34 cellular contexts compared by ENCODE assay signal in genomic region chr4:99411041-99411440, GRCh38. TPM values are rescaled to one million over a fixed set of nuclear protein-coding genes. Genes with fewer than 3 reads are reported as not detected.
"Had no signal": no experiment of that assay in that cellular context is flagged by ENCODE, and none has a peak within 500 bp of the region (broad histone marks: within the 10 kb centered on the region; RNA-seq: fewer than 3 reads in every experiment).

No MANE protein-coding gene starts in this region.

- H3K4me1 ChIP-seq: adrenal gland had no signal

- H3K27me3 Mint-ChIP-seq: activated CD4-positive, alpha-beta memory T cell treated with anti-CD3 and anti-CD28 coated beads for 36 hours; activated CD4-positive, alpha-beta T cell treated with anti-CD3 and anti-CD28 coated beads, Interleukin-2, amount 10 ng/mL, durations not matched to agents 24 days and 14 days; activated naive CD4-positive, alpha-beta T cell treated with anti-CD3 and anti-CD28 coated beads, Interleukin-2, amount 50 U/mL, for 24 hours; activated naive CD8-positive, alpha-beta T cell treated with anti-CD3 and anti-CD28 coated beads for 36 hours; activated naive CD8-positive, alpha-beta T cell treated with anti-CD3 and anti-CD28 coated beads, Interleukin-2, amount 50 U/mL, for 24 hours; central memory CD8-positive, alpha-beta T cell; dendritic cell treated with granulocyte-macrophage colony-stimulating factor and Interleukin-4, amounts not matched to agents 40 ng/mL and 50 ng/mL, for 4 days; effector memory CD8-positive, alpha-beta T cell had no signal

- H3K27ac ChIP-seq: adrenal gland, body of pancreas, coronary artery, dorsolateral prefrontal cortex had no signal

- ATAC-seq: activated CD4-positive, alpha-beta T cell treated with anti-CD3 and anti-CD28 coated beads for 36 hours; activated CD8-positive, alpha-beta memory T cell treated with anti-CD3 and anti-CD28 coated beads, Interleukin-2, amount 10 ng/mL, durations not matched to agents 7 days and 5 days; activated CD8-positive, alpha-beta T cell treated with anti-CD3 and anti-CD28 coated beads, Interleukin-2, amount 10 ng/mL, durations not matched to agents 7 days and 5 days; activated naive CD8-positive, alpha-beta T cell treated with anti-CD3 and anti-CD28 coated beads, Interleukin-2, amount 50 U/mL, for 24 hours; body of pancreas; effector memory CD8-positive, alpha-beta T cell had no signal

- H3K4me3 ChIP-seq: adrenal gland, body of pancreas, coronary artery, dorsolateral prefrontal cortex, esophagus muscularis mucosa had no signal

- H3K9me3 ChIP-seq: adrenal gland, body of pancreas, esophagus muscularis mucosa had no signal

- H3K9me3 Mint-ChIP-seq: activated CD4-positive, alpha-beta memory T cell treated with anti-CD3 and anti-CD28 coated beads for 36 hours; activated CD4-positive, alpha-beta T cell treated with anti-CD3 and anti-CD28 coated beads, Interleukin-2, amount 10 ng/mL, durations not matched to agents 24 days and 14 days; activated naive CD4-positive, alpha-beta T cell treated with anti-CD3 and anti-CD28 coated beads for 36 hours; activated naive CD4-positive, alpha-beta T cell treated with anti-CD3 and anti-CD28 coated beads, Interleukin-2, amount 50 U/mL, for 24 hours; activated naive CD8-positive, alpha-beta T cell treated with anti-CD3 and anti-CD28 coated beads for 36 hours; activated naive CD8-positive, alpha-beta T cell treated with anti-CD3 and anti-CD28 coated beads, Interleukin-2, amount 50 U/mL, for 24 hours; activated T-helper 1 cell treated with anti-CD3 and anti-CD28 coated beads, Interleukin-12 subunit alpha, Interleukin-12 subunit beta, Interleukin-2, Interleukin-4 antibody, amounts not matched to agents 30 ng/mL and 10 ng/mL and 1 ng/mL, durations not matched to agents 14 hours and 24 hours and 36 hours; activated T-helper 2 cell treated with anti-CD3 and anti-CD28 coated beads, Interferon-gamma antibody, Interleukin-2, Interleukin-4, amounts not matched to agents 10 μg/mL and 5 μg/mL and 100 μg/mL, durations not matched to agents 14 hours and 24 hours and 36 hours; central memory CD8-positive, alpha-beta T cell; dendritic cell treated with granulocyte-macrophage colony-stimulating factor and Interleukin-4, amounts not matched to agents 40 ng/mL and 50 ng/mL, for 4 days; effector memory CD8-positive, alpha-beta T cell had no signal

- H3K27ac Mint-ChIP-seq: activated CD4-positive, alpha-beta memory T cell treated with anti-CD3 and anti-CD28 coated beads for 36 hours; activated CD4-positive, alpha-beta T cell treated with anti-CD3 and anti-CD28 coated beads for 36 hours; activated CD4-positive, alpha-beta T cell treated with anti-CD3 and anti-CD28 coated beads, Interleukin-2, amount 10 ng/mL, durations not matched to agents 24 days and 14 days; activated CD8-positive, alpha-beta memory T cell treated with anti-CD3 and anti-CD28 coated beads, Interleukin-2, amount 10 ng/mL, durations not matched to agents 7 days and 5 days; activated CD8-positive, alpha-beta T cell treated with anti-CD3 and anti-CD28 coated beads, Interleukin-2, amount 10 ng/mL, durations not matched to agents 7 days and 5 days; activated naive CD4-positive, alpha-beta T cell treated with anti-CD3 and anti-CD28 coated beads for 36 hours; activated naive CD4-positive, alpha-beta T cell treated with anti-CD3 and anti-CD28 coated beads, Interleukin-2, amount 50 U/mL, for 24 hours; activated naive CD8-positive, alpha-beta T cell treated with anti-CD3 and anti-CD28 coated beads for 36 hours; activated naive CD8-positive, alpha-beta T cell treated with anti-CD3 and anti-CD28 coated beads, Interleukin-2, amount 50 U/mL, for 24 hours; activated T-helper 1 cell treated with anti-CD3 and anti-CD28 coated beads, Interleukin-12 subunit alpha, Interleukin-12 subunit beta, Interleukin-2, Interleukin-4 antibody, amounts not matched to agents 30 ng/mL and 10 ng/mL and 1 ng/mL, durations not matched to agents 14 hours and 24 hours and 36 hours; activated T-helper 2 cell treated with anti-CD3 and anti-CD28 coated beads, Interferon-gamma antibody, Interleukin-2, Interleukin-4, amounts not matched to agents 10 μg/mL and 5 μg/mL and 100 μg/mL, durations not matched to agents 14 hours and 24 hours and 36 hours; dendritic cell treated with granulocyte-macrophage colony-stimulating factor and Interleukin-4, amounts not matched to agents 40 ng/mL and 50 ng/mL, for 4 days; effector memory CD8-positive, alpha-beta T cell had no signal

- H3K27me3 ChIP-seq: adrenal gland, body of pancreas, dorsolateral prefrontal cortex, esophagus muscularis mucosa had no signal

- H3K4me1 Mint-ChIP-seq: activated CD4-positive, alpha-beta T cell treated with anti-CD3 and anti-CD28 coated beads for 36 hours; activated CD4-positive, alpha-beta T cell treated with anti-CD3 and anti-CD28 coated beads, Interleukin-2, amount 10 ng/mL, durations not matched to agents 24 days and 14 days; activated CD8-positive, alpha-beta memory T cell treated with anti-CD3 and anti-CD28 coated beads, Interleukin-2, amount 10 ng/mL, durations not matched to agents 7 days and 5 days; activated naive CD4-positive, alpha-beta T cell treated with anti-CD3 and anti-CD28 coated beads, Interleukin-2, amount 50 U/mL, for 24 hours; activated naive CD8-positive, alpha-beta T cell treated with anti-CD3 and anti-CD28 coated beads for 36 hours; activated naive CD8-positive, alpha-beta T cell treated with anti-CD3 and anti-CD28 coated beads, Interleukin-2, amount 50 U/mL, for 24 hours; central memory CD8-positive, alpha-beta T cell had no signal

- H3K36me3 Mint-ChIP-seq: activated CD4-positive, alpha-beta memory T cell treated with anti-CD3 and anti-CD28 coated beads for 36 hours; activated CD8-positive, alpha-beta memory T cell treated with anti-CD3 and anti-CD28 coated beads, Interleukin-2, amount 10 ng/mL, durations not matched to agents 7 days and 5 days; activated naive CD4-positive, alpha-beta T cell treated with anti-CD3 and anti-CD28 coated beads, Interleukin-2, amount 50 U/mL, for 24 hours; activated naive CD8-positive, alpha-beta T cell treated with anti-CD3 and anti-CD28 coated beads for 36 hours had no signal

- H3K4me3 Mint-ChIP-seq: activated CD4-positive, alpha-beta memory T cell treated with anti-CD3 and anti-CD28 coated beads for 36 hours; activated CD4-positive, alpha-beta T cell treated with anti-CD3 and anti-CD28 coated beads for 36 hours; activated CD4-positive, alpha-beta T cell treated with anti-CD3 and anti-CD28 coated beads, Interleukin-2, amount 10 ng/mL, durations not matched to agents 24 days and 14 days; activated CD8-positive, alpha-beta memory T cell treated with anti-CD3 and anti-CD28 coated beads, Interleukin-2, amount 10 ng/mL, durations not matched to agents 7 days and 5 days; activated CD8-positive, alpha-beta T cell treated with anti-CD3 and anti-CD28 coated beads, Interleukin-2, amount 10 ng/mL, durations not matched to agents 7 days and 5 days; activated naive CD4-positive, alpha-beta T cell treated with anti-CD3 and anti-CD28 coated beads for 36 hours; activated naive CD4-positive, alpha-beta T cell treated with anti-CD3 and anti-CD28 coated beads, Interleukin-2, amount 50 U/mL, for 24 hours; activated naive CD8-positive, alpha-beta T cell treated with anti-CD3 and anti-CD28 coated beads for 36 hours; activated naive CD8-positive, alpha-beta T cell treated with anti-CD3 and anti-CD28 coated beads, Interleukin-2, amount 50 U/mL, for 24 hours; activated T-helper 1 cell treated with anti-CD3 and anti-CD28 coated beads, Interleukin-12 subunit alpha, Interleukin-12 subunit beta, Interleukin-2, Interleukin-4 antibody, amounts not matched to agents 30 ng/mL and 10 ng/mL and 1 ng/mL, durations not matched to agents 14 hours and 24 hours and 36 hours; central memory CD8-positive, alpha-beta T cell; dendritic cell treated with granulocyte-macrophage colony-stimulating factor and Interleukin-4, amounts not matched to agents 40 ng/mL and 50 ng/mL, for 4 days; effector memory CD8-positive, alpha-beta T cell had no signal

- H3K36me3 ChIP-seq: adrenal gland, esophagus muscularis mucosa had no signal

- DNase-seq: activated CD4-positive, alpha-beta memory T cell treated with anti-CD3 and anti-CD28 coated beads for 36 hours; activated CD4-positive, alpha-beta T cell treated with anti-CD3 and anti-CD28 coated beads for 36 hours; activated CD4-positive, alpha-beta T cell treated with anti-CD3 and anti-CD28 coated beads, Interleukin-2, amount 10 ng/mL, durations not matched to agents 24 days and 14 days; activated CD4-positive, CD25-positive, alpha-beta regulatory T cell; activated CD4-positive, CD25-positive, alpha-beta regulatory T cell treated with anti-CD3 and anti-CD28 coated beads, Interleukin-2, amount 50 U/mL, for 72 hours; activated CD8-positive, alpha-beta memory T cell treated with anti-CD3 and anti-CD28 coated beads, Interleukin-2, amount 10 ng/mL, durations not matched to agents 7 days and 5 days; activated CD8-positive, alpha-beta memory T cell treated with anti-CD3 and anti-CD28 coated beads, Interleukin-2, amount 50 U/mL, for 4 hours; activated CD8-positive, alpha-beta T cell treated with anti-CD3 and anti-CD28 coated beads, Interleukin-2, amount 10 ng/mL, durations not matched to agents 7 days and 5 days; activated effector memory CD4-positive, alpha-beta T cell treated with anti-CD3 and anti-CD28 coated beads, Interleukin-2, amount 50 U/mL, for 16 hours; activated naive CD4-positive, alpha-beta T cell treated with anti-CD3 and anti-CD28 coated beads for 36 hours; activated naive CD8-positive, alpha-beta T cell treated with anti-CD3 and anti-CD28 coated beads for 36 hours; activated naive CD8-positive, alpha-beta T cell treated with anti-CD3 and anti-CD28 coated beads, Interleukin-2, amount 50 U/mL, for 24 hours; activated T-cell treated with anti-CD3 and anti-CD28 coated beads, Interleukin-2, amount 50 U/mL, for 1 hour; activated T-cell treated with anti-CD3 and anti-CD28 coated beads, Interleukin-2, amount 50 U/mL, for 48 hours; adrenal gland; amygdala; aorta; body of pancreas; dorsolateral prefrontal cortex; effector memory CD8-positive, alpha-beta T cell; erythroblast; foreskin melanocyte; head of caudate nucleus had no signal

RNA-seq across cellular contexts. Expression of gene ADH7, which starts 24.1 kb away (rescaled TPM):
- total RNA-seq: activated CD4-positive, alpha-beta memory T cell treated with anti-CD3 and anti-CD28 coated beads for 36 hours; activated CD4-positive, alpha-beta T cell treated with anti-CD3 and anti-CD28 coated beads for 36 hours; activated CD4-positive, alpha-beta T cell treated with anti-CD3 and anti-CD28 coated beads, Interleukin-2, amount 10 ng/mL, durations not matched to agents 24 days and 14 days; activated CD8-positive, alpha-beta memory T cell treated with anti-CD3 and anti-CD28 coated beads for 36 hours; activated CD8-positive, alpha-beta memory T cell treated with anti-CD3 and anti-CD28 coated beads, Interleukin-2, amount 10 ng/mL, durations not matched to agents 7 days and 5 days; activated CD8-positive, alpha-beta T cell treated with anti-CD3 and anti-CD28 coated beads, Interleukin-2, amount 10 ng/mL, durations not matched to agents 7 days and 5 days; activated naive CD4-positive, alpha-beta T cell treated with anti-CD3 and anti-CD28 coated beads for 36 hours; activated naive CD8-positive, alpha-beta T cell treated with anti-CD3 and anti-CD28 coated beads for 36 hours; activated T-helper 1 cell treated with anti-CD3 and anti-CD28 coated beads, Interleukin-12 subunit alpha, Interleukin-12 subunit beta, Interleukin-2, Interleukin-4 antibody, amounts not matched to agents 30 ng/mL and 10 ng/mL and 1 ng/mL, durations not matched to agents 14 hours and 24 hours and 36 hours; activated T-helper 2 cell treated with anti-CD3 and anti-CD28 coated beads, Interferon-gamma antibody, Interleukin-2, Interleukin-4, amounts not matched to agents 10 μg/mL and 5 μg/mL and 100 μg/mL, durations not matched to agents 14 hours and 24 hours and 36 hours; adrenal gland; aorta; body of pancreas; cardiac septum; cerebellum; dorsolateral prefrontal cortex; esophagus muscularis mucosa; T-helper 1 cell treated with Interleukin-12 subunit alpha and Interleukin-12 subunit beta and Interleukin-4 antibody, amounts not matched to agents 30 ng/mL and 1 ng/mL, for 36 hours had no signal

RNA-seq across cellular contexts. Expression of gene ADH1C, which starts 58.5 kb away (rescaled TPM):
- total RNA-seq: activated CD4-positive, alpha-beta memory T cell treated with anti-CD3 and anti-CD28 coated beads for 36 hours; activated CD4-positive, alpha-beta T cell treated with anti-CD3 and anti-CD28 coated beads for 36 hours; activated CD4-positive, alpha-beta T cell treated with anti-CD3 and anti-CD28 coated beads, Interleukin-2, amount 10 ng/mL, durations not matched to agents 24 days and 14 days; activated CD8-positive, alpha-beta memory T cell treated with anti-CD3 and anti-CD28 coated beads for 36 hours; activated CD8-positive, alpha-beta memory T cell treated with anti-CD3 and anti-CD28 coated beads, Interleukin-2, amount 10 ng/mL, durations not matched to agents 7 days and 5 days; activated CD8-positive, alpha-beta T cell treated with anti-CD3 and anti-CD28 coated beads, Interleukin-2, amount 10 ng/mL, durations not matched to agents 7 days and 5 days; activated naive CD4-positive, alpha-beta T cell treated with anti-CD3 and anti-CD28 coated beads for 36 hours; activated naive CD8-positive, alpha-beta T cell treated with anti-CD3 and anti-CD28 coated beads for 36 hours; activated T-helper 1 cell treated with anti-CD3 and anti-CD28 coated beads, Interleukin-12 subunit alpha, Interleukin-12 subunit beta, Interleukin-2, Interleukin-4 antibody, amounts not matched to agents 30 ng/mL and 10 ng/mL and 1 ng/mL, durations not matched to agents 14 hours and 24 hours and 36 hours; activated T-helper 2 cell treated with anti-CD3 and anti-CD28 coated beads, Interferon-gamma antibody, Interleukin-2, Interleukin-4, amounts not matched to agents 10 μg/mL and 5 μg/mL and 100 μg/mL, durations not matched to agents 14 hours and 24 hours and 36 hours; T-helper 1 cell treated with Interleukin-12 subunit alpha and Interleukin-12 subunit beta and Interleukin-4 antibody, amounts not matched to agents 30 ng/mL and 1 ng/mL, for 36 hours had no signal
